Comparison of ENCODE assay signal across 9 cellular contexts in genomic region chr7:97024209-97025129, GRCh38. TPM values are rescaled to one million over a fixed set of nuclear protein-coding genes. Genes with fewer than 3 reads are reported as not detected.
DNase-seq lines count a peak whose midpoint lies in the region; ATAC-seq and TF ChIP-seq lines count a peak whose summit lies in the region.
"Had no signal": no experiment of that assay in that cellular context is flagged by ENCODE, and none has a peak within 500 bp of the region (broad histone marks: within the 10 kb centered on the region; RNA-seq: fewer than 3 reads in every experiment).

Gene DLX5, minus strand, starts transcription at chr7:97024831. Its CDS starts 208 bp downstream, at chr7:97024623.

- H3K27ac ChIP-seq in endodermal cell (ENCODE audit: low read depth, low read length) = no peak within 1 kb of the TSS

- H3K4me3 ChIP-seq in endodermal cell (ENCODE audit: low read length) = peak within 1 kb of the TSS; percentile 83

- H3K9me3 Mint-ChIP-seq in endodermal cell = no peaks in the 10 kb centered on the region
- H3K9me3 Mint-ChIP-seq in nephron progenitor cell = no peaks in the 10 kb centered on the region

- TF ChIP-seq CTCF in endodermal cell (conservative IDR thresholded peaks at IDR 0.05) (no peak), nephron progenitor cell (IDR thresholded peaks at IDR 0.05) (no peak), GM10248 (IDR thresholded peaks at IDR 0.05; ENCODE audit: control extremely low read depth, extremely low read depth, low read depth, missing control alignments) (no peak)

- no peaks in the 10 kb centered on the region for H3K9me3 ChIP-seq in endodermal cell (ENCODE audit: control insufficient read depth, low read length)

- no peak for DNase-seq in Right ventricle myocardium inferior (ENCODE audit: missing footprints)
- no peak for DNase-seq in cardiac septum (ENCODE audit: low spot score)
- DNase-seq in NCI-H526 (lab: John Stamatoyannopoulos, UW) = peak; percentile 85 to 92
- peak; percentile 94 for DNase-seq in endodermal cell
- DNase-seq in nephron progenitor cell = peak; percentile 51
- no peak for DNase-seq in medulla oblongata (ENCODE audit: extremely low spot score)
- DNase-seq in GM10248 (ENCODE audit: extremely low spot score) = no peak

- H3K27ac Mint-ChIP-seq in endodermal cell = no peak within 1 kb of the TSS
- no peak within 1 kb of the TSS for H3K27ac Mint-ChIP-seq in nephron progenitor cell

- no peaks in the 10 kb centered on the region for H3K36me3 ChIP-seq in endodermal cell (ENCODE audit: control insufficient read depth, insufficient read depth, low read length)

- H3K4me1 Mint-ChIP-seq in endodermal cell = peaks cover 55% of the 10 kb centered on the region
- peaks cover 50% of the 10 kb centered on the region for H3K4me1 Mint-ChIP-seq in nephron progenitor cell

- H3K9ac ChIP-seq in endodermal cell (ENCODE audit: extremely low read depth, low read length, poor library complexity, severe bottlenecking) = no peak within 1 kb of the TSS

- H3K4me3 Mint-ChIP-seq in endodermal cell (peak within 1 kb of the TSS; percentile 64), nephron progenitor cell (peak within 1 kb of the TSS; percentile 75)

- H3K36me3 Mint-ChIP-seq in endodermal cell (ENCODE audit: low read depth) (no peaks in the 10 kb centered on the region), nephron progenitor cell (ENCODE audit: low read depth) (no peaks in the 10 kb centered on the region)

- POLR2A ChIA-PET in GM10248 (lab: Yijun Ruan, JAX) = no interaction called here

- WGBS in endodermal cell (ENCODE audit: insufficient coverage in 1 of 2, insufficient read length in 1 of 2), 2 experiments = 0 to 1% methylated on average over 13 to 60 of the region's 60 CpGs

- peak; percentile 22 for ATAC-seq in Right ventricle myocardium inferior
- ATAC-seq in GM21619 (IDR thresholded peaks at IDR 0.05; ENCODE audit: unreplicated experiment) = no peak

- CTCF ChIA-PET in GM10248 (lab: Yijun Ruan, JAX) = interaction anchor here (0.7 to 1.7 kb wide), 2 partner anchors 40 to 1109 kb away, joined by 3 to 4 read pairs; no protein-coding TSS in a partner anchor

- peaks cover 10% of the 10 kb centered on the region for H3K4me1 ChIP-seq in endodermal cell (ENCODE audit: control insufficient read depth, insufficient read depth, low read length)

- H3K27me3 ChIP-seq in endodermal cell (ENCODE audit: control insufficient read depth, insufficient read depth, low read length, poor library complexity, severe bottlenecking) = peaks cover 92% of the 10 kb centered on the region

- intact Hi-C loops in Right ventricle myocardium inferior (cut with DNase I) (loop anchor here (5.0 to 10.0 kb wide), 2 partner anchors 610 to 1107 kb away; no protein-coding TSS in a partner anchor), cardiac septum (cut with DNase I) (no loop called here)

- H3K27me3 Mint-ChIP-seq in endodermal cell (ENCODE audit: insufficient read depth) (peaks cover 93% of the 10 kb centered on the region), nephron progenitor cell (ENCODE audit: low read depth, poor library complexity) (peaks cover 97% of the 10 kb centered on the region)

RNA-seq across cellular contexts. Expression of gene DLX5, which starts in this region (rescaled TPM):
- total RNA-seq in Right ventricle myocardium inferior (not detected), cardiac septum (0.22 TPM), endodermal cell (not detected)
- polyA plus RNA-seq in endodermal cell (2013, experiment 1 of 2) = 1.7 TPM
- 1.7 TPM for polyA plus RNA-seq in endodermal cell (2013, experiment 2 of 2)
- total RNA-seq: activated CD8-positive, alpha-beta memory T cell treated with anti-CD3 and anti-CD28 coated beads for 36 hours had no signal

Comparison
In these comparisons a context has a peak if more than half of its experiments do, and no peak if none do; other contexts are left out.
1. Peak in ATAC-seq in Right ventricle myocardium inferior; RNA of the gene not detected or under 1 TPM.
2. DNase-seq: peak in NCI-H526 (2 of 2), endodermal cell (single experiment) and nephron progenitor cell (single experiment); none in Right ventricle myocardium inferior (single experiment), cardiac septum (single experiment), medulla oblongata (single experiment) and GM10248 (single experiment).